Comparison of ENCODE assay signal across 14 cellular contexts in the genomic region with DNA sequence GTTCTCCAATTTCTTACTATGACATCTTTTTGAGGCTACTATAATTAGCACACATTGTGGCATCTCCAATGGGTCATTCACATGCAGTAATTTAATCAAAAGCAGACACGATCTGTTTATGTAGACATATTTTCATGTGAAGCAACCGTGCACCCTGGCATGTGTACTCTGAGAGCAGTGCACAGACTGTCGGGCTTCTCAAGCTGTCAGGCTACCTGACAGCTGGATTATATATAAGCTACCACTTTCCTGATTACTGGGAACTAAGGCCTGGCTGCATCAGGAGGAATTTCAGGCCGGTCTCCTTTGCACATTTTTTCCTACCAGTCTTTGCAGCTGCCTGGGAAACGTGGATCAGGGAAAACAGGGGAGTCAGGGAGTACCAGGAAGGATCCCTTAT.
A peak's percentile ranks its signal among the peaks of the same experiment; 100 is the strongest.
DNase-seq lines count a peak whose midpoint lies in the region; ATAC-seq and TF ChIP-seq lines count a peak whose summit lies in the region.
"Had no signal": no experiment of that assay in that cellular context is flagged by ENCODE, and none has a peak within 500 bp of the region (broad histone marks: within the 10 kb centered on the region; RNA-seq: fewer than 3 reads in every experiment).

No MANE protein-coding gene starts in this region.

- H3K4me1 ChIP-seq in MM.1S (ENCODE audit: low read length): peaks cover 15% of the 10 kb centered on the region

- H3K27ac ChIP-seq in brain microvascular endothelial cell (no peak overlapping the region), MM.1S (ENCODE audit: low read length) (no peak overlapping the region)

- no peaks in the 10 kb centered on the region for H3K9me2 ChIP-seq in MM.1S (replicated peaks; ENCODE audit: insufficient read depth, low read length)

- H3K36me3 ChIP-seq in brain microvascular endothelial cell (replicated peaks): no peaks in the 10 kb centered on the region
- no peaks in the 10 kb centered on the region for H3K36me3 ChIP-seq in MM.1S (replicated peaks; ENCODE audit: insufficient read depth, low read length)

- POLR2A ChIA-PET in AG04449 (lab: Yijun Ruan, JAX): interaction anchor here (0.5 to 1.0 kb wide), 2 partner anchors 12 to 833 kb away, joined by 3 read pairs; no protein-coding TSS in a partner anchor

- DNase-seq in AG04449 (ENCODE audit: low read depth, low spot score): peak; percentile 58
- DNase-seq in HFFc6: peak; percentile 45
- peak; percentile 22 for DNase-seq in brain microvascular endothelial cell
- no peak for DNase-seq in left lobe of liver (ENCODE audit: low spot score)
- no peak for DNase-seq in activated gamma-delta T cell treated with Interleukin-2 at 50 U/mL for 16 hours
- no peak for DNase-seq in activated CD4-positive, alpha-beta T cell treated with anti-CD3 and anti-CD28 coated beads, Interleukin-2, amount 50 U/mL, for 1 hour
- no peak for DNase-seq in MM.1S
- DNase-seq: activated CD4-positive, alpha-beta memory T cell treated with anti-CD3 and anti-CD28 coated beads for 36 hours; caudate nucleus; stimulated activated CD4-positive, alpha-beta T cell treated with anti-CD3 and anti-CD28 coated beads, Interleukin-12 subunit alpha, Interleukin-12 subunit beta, amount 100 ng/mL, for 4 hours; T1000 had no signal

- no peak overlapping the region for H3K4me2 ChIP-seq in MM.1S (ENCODE audit: low read depth, low read length)

- no peak overlapping the region for H2AFZ ChIP-seq in MM.1S (ENCODE audit: low read length)

- ATAC-seq in left lobe of liver (peak; percentile 16), GM18517 (IDR thresholded peaks at IDR 0.05; ENCODE audit: unreplicated experiment) (no peak)
- ATAC-seq: activated T-helper 17 cell treated with anti-CD3 and anti-CD28 coated beads, Interleukin-2, amount 50 U/mL, for 72 hours had no signal

- no peak overlapping the region for H3K9ac ChIP-seq in MM.1S (ENCODE audit: low read length)

- no peak overlapping the region for H3K4me3 ChIP-seq in AG04449 (ENCODE audit: low read depth, low read length)
- no peak overlapping the region for H3K4me3 ChIP-seq in brain microvascular endothelial cell (ENCODE audit: low read depth, low read length)
- H3K4me3 ChIP-seq in MM.1S (ENCODE audit: low read length): no peak overlapping the region
- H3K4me3 ChIP-seq: lung had no signal

- no peaks in the 10 kb centered on the region for H3K27me3 ChIP-seq in brain microvascular endothelial cell (replicated peaks)
- H3K27me3 ChIP-seq in MM.1S (replicated peaks; ENCODE audit: insufficient read depth, low read length): no peaks in the 10 kb centered on the region

- TF ChIP-seq CTCF in AG04449 (IDR thresholded peaks at IDR 0.05; ENCODE audit: insufficient read depth, low read length, missing control alignments) (no peak), HFFc6 (IDR thresholded peaks at IDR 0.05) (no peak), brain microvascular endothelial cell (IDR thresholded peaks at IDR 0.05; ENCODE audit: low read depth, low read length, missing control alignments) (no peak), MM.1S (IDR thresholded peaks at IDR 0.05; ENCODE audit: low read length) (no peak)

- in situ Hi-C loops in brain microvascular endothelial cell (cut with HindIII; ENCODE audit: low pct_ligation_motif_present, low sequenced_read_pairs): no loop called here

- H3K9me3 ChIP-seq in MM.1S (replicated peaks; ENCODE audit: insufficient read depth, low read length): no peaks in the 10 kb centered on the region

- H3K4me3 Mint-ChIP-seq in HFFc6: no peak overlapping the region
- H3K4me3 Mint-ChIP-seq: activated CD4-positive, alpha-beta memory T cell treated with anti-CD3 and anti-CD28 coated beads for 36 hours; activated T-helper 17 cell treated with anti-CD3 and anti-CD28 coated beads, Interleukin-2, amount 50 U/mL, for 72 hours had no signal

- peaks cover 51% of the 10 kb centered on the region for H3K4me1 Mint-ChIP-seq in HFFc6 (ENCODE audit: low read depth)

- no peaks in the 10 kb centered on the region for H4K20me1 ChIP-seq in MM.1S (ENCODE audit: insufficient read depth, low read length)

- peaks cover 15% of the 10 kb centered on the region for H3F3A ChIP-seq in MM.1S (ENCODE audit: insufficient read depth, low read length)

- H3K27ac Mint-ChIP-seq in HFFc6: peak overlapping the region; percentile 59
- H3K27ac Mint-ChIP-seq: activated CD4-positive, alpha-beta memory T cell treated with anti-CD3 and anti-CD28 coated beads for 36 hours; activated T-helper 17 cell treated with anti-CD3 and anti-CD28 coated beads, Interleukin-2, amount 50 U/mL, for 72 hours had no signal

- CTCF ChIA-PET in AG04449 (lab: Yijun Ruan, JAX): interaction anchor here (1.3 to 1.5 kb wide), 2 partner anchors 22 to 49 kb away, joined by 3 to 6 read pairs; no protein-coding TSS in a partner anchor

- H3K27me3 Mint-ChIP-seq in HFFc6 (ENCODE audit: insufficient read depth): no peaks in the 10 kb centered on the region; the same call in 1 of the 2 replicates
- H3K27me3 Mint-ChIP-seq: activated CD4-positive, alpha-beta memory T cell treated with anti-CD3 and anti-CD28 coated beads for 36 hours; activated T-helper 17 cell treated with anti-CD3 and anti-CD28 coated beads, Interleukin-2, amount 50 U/mL, for 72 hours had no signal

- H3K36me3 Mint-ChIP-seq in HFFc6 (ENCODE audit: low read depth): peaks cover 16% of the 10 kb centered on the region

- peaks cover 7% of the 10 kb centered on the region for H3K79me2 ChIP-seq in MM.1S (ENCODE audit: low read length)

- no peaks in the 10 kb centered on the region for H3K9me3 Mint-ChIP-seq in HFFc6
- H3K9me3 Mint-ChIP-seq: activated CD4-positive, alpha-beta memory T cell treated with anti-CD3 and anti-CD28 coated beads for 36 hours; activated T-helper 17 cell treated with anti-CD3 and anti-CD28 coated beads, Interleukin-2, amount 50 U/mL, for 72 hours had no signal

Comparison
In these comparisons a context has a peak if more than half of its experiments do, and no peak if none do; other contexts are left out.
1. DNase-seq: peak in AG04449 (single experiment), HFFc6 (single experiment) and brain microvascular endothelial cell (single experiment); none in left lobe of liver (single experiment), activated gamma-delta T cell treated with Interleukin-2 at 50 U/mL for 16 hours (single experiment), activated CD4-positive, alpha-beta T cell treated with anti-CD3 and anti-CD28 coated beads, Interleukin-2, amount 50 U/mL, for 1 hour (single experiment) and MM.1S (single experiment).